In genomic region chr17:915416-916201, GRCh38 we compare ENCODE assay signal across 1 cellular context.
TF ChIP-seq lines count a peak whose summit lies in the region.

No MANE protein-coding gene starts in this region.

TF ChIP-seq in H1, 55 proteins besides CTCF, POLR2A, EP300 and RAD21 (continued from another document):
- no peak for TF ChIP-seq CHD7 (IDR thresholded peaks at IDR 0.05; ENCODE audit: insufficient replicate concordance, low read length)
